20 cellular contexts compared by ENCODE assay signal in genomic region chr2:213451542-213452256, GRCh38.
A peak's percentile ranks its signal among the peaks of the same experiment; 100 is the strongest.
DNase-seq lines count a peak whose midpoint lies in the region; ATAC-seq and TF ChIP-seq lines count a peak whose summit lies in the region.
"Had no signal": no experiment of that assay in that cellular context is flagged by ENCODE, and none has a peak within 500 bp of the region (broad histone marks: within the 10 kb centered on the region; RNA-seq: fewer than 3 reads in every experiment).

No MANE protein-coding gene starts in this region.

- TF ChIP-seq CTCF in epithelial cell of esophagus (IDR thresholded peaks at IDR 0.05; ENCODE audit: insufficient read depth, low read depth, low read length, missing control alignments) (no peak), neural crest cell (conservative IDR thresholded peaks at IDR 0.05) (no peak)

- H3K36me3 ChIP-seq in MG63: no peaks in the 10 kb centered on the region
- H3K36me3 ChIP-seq: uterus had no signal

- H3K27ac Mint-ChIP-seq in neural crest cell (ENCODE audit: unreplicated experiment): peak overlapping the region; percentile 40
- no peak overlapping the region for H3K27ac Mint-ChIP-seq in activated T-cell treated with anti-CD3 and anti-CD28 coated beads, Interleukin-2, amount 50 U/mL, for 72 hours

- DNase-seq in left ventricle myocardium superior (no peak), left cardiac atrium (no peak), epithelial cell of esophagus (ENCODE audit: low read depth) (peak; percentile 66), neural crest cell (ENCODE audit: low read depth, low spot score) (no peak), GF-D8 (lab: John Stamatoyannopoulos, UW) (no peak), T-helper 2 cell (no peak), MG63 (no peak)
- no peak for DNase-seq in activated T-cell treated with anti-CD3 and anti-CD28 coated beads, Interleukin-2, amount 50 U/mL, for 72 hours
- DNase-seq: ACHN; activated CD8-positive, alpha-beta memory T cell treated with anti-CD3 and anti-CD28 coated beads, Interleukin-2, amount 50 U/mL, for 48 hours; activated naive CD4-positive, alpha-beta T cell treated with anti-CD3 and anti-CD28 coated beads, Interleukin-2, amount 50 U/mL, for 16 hours; central memory CD4-positive, alpha-beta T cell; GDM1; KG1; NCI-H1694; NCI-H526; stimulated activated CD4-positive, alpha-beta T cell treated with anti-CD3 and anti-CD28 coated beads, Interleukin-4, amount 100 ng/mL, for 4 hours; T-helper 1 cell; uterus had no signal

- no peak overlapping the region for H3K4me3 ChIP-seq in epithelial cell of esophagus (ENCODE audit: low read length)
- no peak overlapping the region for H3K4me3 ChIP-seq in MG63
- H3K4me3 ChIP-seq: uterus had no signal

- peaks cover 9% of the 10 kb centered on the region for H3K9me3 Mint-ChIP-seq in neural crest cell
- H3K9me3 Mint-ChIP-seq in activated T-cell treated with anti-CD3 and anti-CD28 coated beads, Interleukin-2, amount 50 U/mL, for 72 hours: peaks cover 2 to 3% of the 10 kb centered on the region in 2 donors

- H3K27me3 Mint-ChIP-seq in neural crest cell (ENCODE audit: low read depth): no peaks in the 10 kb centered on the region
- no peaks in the 10 kb centered on the region for H3K27me3 Mint-ChIP-seq in activated T-cell treated with anti-CD3 and anti-CD28 coated beads, Interleukin-2, amount 50 U/mL, for 72 hours (ENCODE audit: low read depth)

- H3K4me3 Mint-ChIP-seq in neural crest cell: no peak overlapping the region
- H3K4me3 Mint-ChIP-seq in activated T-cell treated with anti-CD3 and anti-CD28 coated beads, Interleukin-2, amount 50 U/mL, for 72 hours: no peak overlapping the region

- H3K4me1 Mint-ChIP-seq in neural crest cell: peaks cover 13% of the 10 kb centered on the region
- H3K4me1 Mint-ChIP-seq in activated T-cell treated with anti-CD3 and anti-CD28 coated beads, Interleukin-2, amount 50 U/mL, for 72 hours (ENCODE audit: low read depth): no peaks in the 10 kb centered on the region

- ATAC-seq in left ventricle myocardium superior: peak; percentile 48
- no peak for ATAC-seq in left cardiac atrium
- no peak for ATAC-seq in activated T-cell treated with anti-CD3 and anti-CD28 coated beads, Interleukin-2, amount 50 U/mL, for 72 hours (replicated peaks in 1 of 2)
- ATAC-seq: sciatic nerve had no signal

- intact Hi-C loops in left ventricle myocardium superior (cut with micrococcal nuclease): no loop called here
- intact Hi-C loops in left cardiac atrium (cut with DNase I): no loop called here

- H3K27me3 ChIP-seq in MG63: no peaks in the 10 kb centered on the region
- H3K27me3 ChIP-seq: uterus had no signal

- no peaks in the 10 kb centered on the region for H3K9me3 ChIP-seq in MG63

- H3K36me3 Mint-ChIP-seq in neural crest cell (ENCODE audit: low read depth): peaks cover 7% of the 10 kb centered on the region
- peaks cover 0 to 1% of the 10 kb centered on the region in 2 donors for H3K36me3 Mint-ChIP-seq in activated T-cell treated with anti-CD3 and anti-CD28 coated beads, Interleukin-2, amount 50 U/mL, for 72 hours (ENCODE audit: insufficient read depth in 2 of 2)
